Comparison of ENCODE assay signal across 7 cellular contexts in the genomic region with DNA sequence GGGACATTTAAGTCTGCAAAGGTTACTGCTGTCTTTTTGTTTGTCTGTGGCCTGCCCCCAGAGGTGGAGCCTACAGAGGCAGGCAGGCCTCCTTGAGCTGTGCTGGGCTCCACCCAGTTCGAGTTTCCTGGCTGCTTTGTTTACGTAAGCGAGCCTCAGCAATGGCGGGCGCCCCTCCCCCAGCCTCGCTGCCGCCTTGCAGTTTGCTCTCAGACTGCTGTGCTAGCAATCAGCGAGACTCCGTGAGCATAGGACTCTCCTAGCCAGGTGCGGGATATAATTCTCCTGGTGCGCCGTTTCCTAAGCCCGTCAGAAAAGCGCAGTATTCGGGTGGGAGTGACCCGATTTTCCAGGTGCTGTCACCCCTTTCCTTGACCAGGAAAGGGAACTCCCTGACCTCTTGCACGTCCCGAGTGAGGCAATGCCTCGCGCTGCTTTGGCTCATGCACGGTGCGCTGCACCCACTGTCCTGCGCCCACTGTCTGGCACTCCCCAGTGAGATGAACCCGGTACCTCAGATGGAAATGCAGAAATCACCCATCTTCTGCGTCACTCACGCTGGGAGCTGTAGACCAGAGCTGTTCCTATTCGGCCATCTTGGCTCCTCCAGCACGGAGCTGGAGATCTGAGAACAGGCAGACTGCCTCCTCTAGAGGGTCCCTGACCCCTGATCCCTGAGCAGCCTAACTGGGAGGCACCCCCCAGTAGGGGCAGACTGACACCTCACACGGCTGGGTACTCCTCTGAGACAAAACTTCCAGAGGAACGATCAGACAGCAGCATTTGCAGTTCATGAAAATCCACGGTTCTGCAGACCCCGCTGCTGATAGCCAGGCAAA.
DNase-seq lines count a peak whose midpoint lies in the region; TF ChIP-seq lines count a peak whose summit lies in the region.
"Not testable (repeated sequence)": the region's sequence is repeated elsewhere in the genome, so short reads cannot be mapped to it uniquely, and the experiment has no call there.

No MANE protein-coding gene starts in this region.

- H3K14ac ChIP-seq in neuronal stem cell (ENCODE audit: low read length): not testable (repeated sequence)

- H3K4me3 Mint-ChIP-seq in activated CD4-positive, alpha-beta T cell treated with anti-CD3 and anti-CD28 coated beads, Interleukin-2, amount 10 ng/mL, durations not matched to agents 7 days and 5 days: not testable (repeated sequence)

- peak overlapping the region; percentile 6 for H4K8ac ChIP-seq in neuronal stem cell (ENCODE audit: low read depth, low read length)

- not testable (repeated sequence) for H2BK15ac ChIP-seq in neuronal stem cell (ENCODE audit: low read length)

- not testable (repeated sequence) for TF ChIP-seq CTCF in NB4 (IDR thresholded peaks at IDR 0.05; ENCODE audit: low read depth, low read length); fibroblast of villous mesenchyme (IDR thresholded peaks at IDR 0.05; ENCODE audit: insufficient read depth, low read depth, low read length)

- DNase-seq in ELF-1 (ENCODE audit: low read depth, low spot score) (peak; percentile 90), NB4 (ENCODE audit: low read depth) (peak; percentile 10), OCI-M1 (lab: John Stamatoyannopoulos, UW) (peak; percentile 35), fibroblast of villous mesenchyme (ENCODE audit: low read depth) (peak; percentile 25), islet precursor cell (peak; percentile 87)
- DNase-seq in activated CD4-positive, alpha-beta T cell treated with anti-CD3 and anti-CD28 coated beads, Interleukin-2, amount 10 ng/mL, durations not matched to agents 7 days and 5 days: peak; percentile 6
- DNase-seq in neuronal stem cell (ENCODE audit: low spot score): not testable (repeated sequence)

- not testable (repeated sequence) for H3K4me1 Mint-ChIP-seq in activated CD4-positive, alpha-beta T cell treated with anti-CD3 and anti-CD28 coated beads, Interleukin-2, amount 10 ng/mL, durations not matched to agents 7 days and 5 days

- H3K36me3 Mint-ChIP-seq in activated CD4-positive, alpha-beta T cell treated with anti-CD3 and anti-CD28 coated beads, Interleukin-2, amount 10 ng/mL, durations not matched to agents 7 days and 5 days (ENCODE audit: low read depth): not testable (repeated sequence)

- H3K4ac ChIP-seq in neuronal stem cell (ENCODE audit: low read length): not testable (repeated sequence)

- POLR2A ChIA-PET in activated CD4-positive, alpha-beta T cell treated with anti-CD3 and anti-CD28 coated beads, Interleukin-2, amount 10 ng/mL, durations not matched to agents 7 days and 5 days (lab: Charles Lee): not testable (repeated sequence)

- not testable (repeated sequence) for H3K4me2 ChIP-seq in neuronal stem cell (ENCODE audit: insufficient read depth, low read length, poor library complexity, severe bottlenecking)

- not testable (repeated sequence) for H3K27ac Mint-ChIP-seq in activated CD4-positive, alpha-beta T cell treated with anti-CD3 and anti-CD28 coated beads, Interleukin-2, amount 10 ng/mL, durations not matched to agents 7 days and 5 days

- not testable (repeated sequence) for H4K91ac ChIP-seq in neuronal stem cell (ENCODE audit: low read depth, low read length, poor library complexity)

- H2AFZ ChIP-seq in neuronal stem cell (ENCODE audit: low read length): peak overlapping the region; percentile 89

- H3K27ac ChIP-seq in neuronal stem cell (replicated peaks; ENCODE audit: low read length): not testable (repeated sequence)

- peak overlapping the region; percentile 85 for H3K18ac ChIP-seq in neuronal stem cell (ENCODE audit: low read length)

- not testable (repeated sequence) for H2AK5ac ChIP-seq in neuronal stem cell (ENCODE audit: low read depth, low read length)

- not testable (repeated sequence) for H3K36me3 ChIP-seq in neuronal stem cell (replicated peaks in 1 of 2; ENCODE audit: control insufficient read depth in 2 of 2, insufficient read depth in 2 of 2, low read length in 2 of 2)

- H2BK12ac ChIP-seq in neuronal stem cell (ENCODE audit: low read length): not testable (repeated sequence)

- H3K9ac ChIP-seq in neuronal stem cell (ENCODE audit: low read depth, low read length, poor library complexity): not testable (repeated sequence)

- H3K4me1 ChIP-seq in neuronal stem cell (ENCODE audit: control insufficient read depth in 2 of 2, insufficient read depth in 1 of 2, low read depth in 1 of 2, low read length in 2 of 2): not testable (repeated sequence)

- not testable (repeated sequence) for H3K9me3 ChIP-seq in neuronal stem cell (replicated peaks in 1 of 2; ENCODE audit: control insufficient read depth in 2 of 2, insufficient read depth in 1 of 2, low read depth in 1 of 2, low read length in 2 of 2)

- not testable (repeated sequence) for H3K4me3 ChIP-seq in NB4 (ENCODE audit: low read depth, low read length)
- H3K4me3 ChIP-seq in fibroblast of villous mesenchyme (ENCODE audit: low read depth, low read length): peak overlapping the region; percentile 51
- H3K4me3 ChIP-seq in neuronal stem cell (ENCODE audit: low read length in 2 of 2): peak overlapping the region; percentile 34 to 38

- H3K79me1 ChIP-seq in neuronal stem cell (ENCODE audit: low read depth, low read length): not testable (repeated sequence)

- H3K27me3 Mint-ChIP-seq in activated CD4-positive, alpha-beta T cell treated with anti-CD3 and anti-CD28 coated beads, Interleukin-2, amount 10 ng/mL, durations not matched to agents 7 days and 5 days: not testable (repeated sequence)

- H3K23ac ChIP-seq in neuronal stem cell (ENCODE audit: low read depth, low read length, poor library complexity): not testable (repeated sequence)

- H2BK5ac ChIP-seq in neuronal stem cell (ENCODE audit: low read length): not testable (repeated sequence)

- H3K9me3 Mint-ChIP-seq in activated CD4-positive, alpha-beta T cell treated with anti-CD3 and anti-CD28 coated beads, Interleukin-2, amount 10 ng/mL, durations not matched to agents 7 days and 5 days: not testable (repeated sequence)

- TF ChIP-seq POLR2A in NB4 (IDR thresholded peaks at IDR 0.05; ENCODE audit: extremely low read depth, insufficient read length): not testable (repeated sequence)

- not testable (repeated sequence) for H3K27me3 ChIP-seq in neuronal stem cell (ENCODE audit: control insufficient read depth in 3 of 3, insufficient read depth in 3 of 3, low read depth in 1 of 3, low read length in 3 of 3)

- CTCF ChIA-PET in activated CD4-positive, alpha-beta T cell treated with anti-CD3 and anti-CD28 coated beads, Interleukin-2, amount 10 ng/mL, durations not matched to agents 7 days and 5 days (lab: Charles Lee): not testable (repeated sequence)

- H2BK120ac ChIP-seq in neuronal stem cell (ENCODE audit: low read depth, low read length): not testable (repeated sequence)

- no CpG with 5 or more reads among the region's 32 CpGs for WGBS in neuronal stem cell (ENCODE audit: extremely low coverage in 2 of 2, insufficient read length in 2 of 2, insufficient replicate concordance in 1 of 2), 2 donors
